In the genomic region with DNA sequence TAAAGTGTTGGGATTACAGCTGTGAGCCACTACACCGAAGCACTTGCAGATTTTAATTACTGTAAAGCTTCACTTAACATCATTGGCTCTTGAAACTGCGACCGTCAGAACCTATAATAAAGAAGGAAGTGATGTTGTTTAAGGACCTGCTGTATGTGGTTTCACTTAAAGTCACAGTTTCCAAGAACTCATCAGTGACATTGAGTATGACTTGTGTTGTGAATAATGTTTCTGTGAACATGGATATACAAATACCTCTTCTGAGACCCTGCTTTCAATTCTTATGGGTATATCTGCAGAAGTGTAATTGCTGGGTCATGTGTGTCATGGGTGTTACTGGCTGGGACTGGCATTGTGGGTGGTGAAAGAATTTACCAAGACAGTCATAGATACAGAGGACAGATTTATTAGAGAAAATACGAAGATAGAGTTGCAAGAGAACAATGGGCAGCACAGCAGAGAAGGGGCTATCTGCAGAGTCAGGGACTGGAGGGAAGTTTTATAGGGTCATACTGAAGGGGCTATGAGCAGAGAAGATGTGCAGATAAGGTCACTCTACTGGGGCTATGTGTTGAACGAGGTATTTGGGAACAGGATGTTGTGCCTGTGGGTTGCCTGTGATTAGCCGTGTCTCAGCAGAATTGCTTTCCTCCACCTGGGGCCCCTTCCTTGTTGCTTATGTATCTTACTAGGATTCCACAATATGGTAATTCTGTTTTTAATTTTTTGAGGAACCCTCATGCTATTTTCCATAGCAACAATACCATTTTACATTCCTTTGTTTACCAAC, we compare ENCODE assay signal across 9 cellular contexts. TPM values are rescaled to one million over a fixed set of nuclear protein-coding genes. Genes with fewer than 3 reads are reported as not detected.
DNase-seq lines count a peak whose midpoint lies in the region; ATAC-seq and TF ChIP-seq lines count a peak whose summit lies in the region.
"Had no signal": no experiment of that assay in that cellular context is flagged by ENCODE, and none has a peak within 500 bp of the region (broad histone marks: within the 10 kb centered on the region; RNA-seq: fewer than 3 reads in every experiment).

No MANE protein-coding gene starts in this region.

- no peak for TF ChIP-seq CTCF in H9 (conservative IDR thresholded peaks at IDR 0.05)
- no peak for TF ChIP-seq CTCF in MM.1S (IDR thresholded peaks at IDR 0.05; ENCODE audit: low read length)

- H3K9me3 Mint-ChIP-seq in H9: no peaks in the 10 kb centered on the region; a peak in 1 of 5 replicates
- H3K9me3 Mint-ChIP-seq in effector memory CD8-positive, alpha-beta T cell: no peaks in the 10 kb centered on the region

- H3K27me3 ChIP-seq in H9 (ENCODE audit: insufficient read depth, low read length): no peaks in the 10 kb centered on the region
- H3K27me3 ChIP-seq in MM.1S (replicated peaks; ENCODE audit: insufficient read depth, low read length): no peaks in the 10 kb centered on the region
- H3K27me3 ChIP-seq: heart left ventricle had no signal

- no peaks in the 10 kb centered on the region for H3K36me3 ChIP-seq in MM.1S (replicated peaks; ENCODE audit: insufficient read depth, low read length)

- H3K23me2 ChIP-seq in H9 (ENCODE audit: insufficient read length, low read depth, low read length, poor library complexity, severe bottlenecking): peaks cover 6% of the 10 kb centered on the region

- H3F3A ChIP-seq in MM.1S (ENCODE audit: insufficient read depth, low read length): peaks cover 6% of the 10 kb centered on the region; the same call in 1 of the 2 replicates

- H3K9ac ChIP-seq in H9 (ENCODE audit: extremely low read depth, insufficient read length, low read length) (no peak overlapping the region), MM.1S (ENCODE audit: low read length) (no peak overlapping the region)

- no peak overlapping the region for H3K56ac ChIP-seq in H9 (ENCODE audit: insufficient read length, low read depth, low read length)

- no peak overlapping the region for H2BK5ac ChIP-seq in H9 (ENCODE audit: insufficient read length, low read length)

- H2BK15ac ChIP-seq in H9 (ENCODE audit: low read depth, low read length): no peak overlapping the region

- H3K27me3 Mint-ChIP-seq in H9 (ENCODE audit: low read depth): no peaks in the 10 kb centered on the region
- H3K27me3 Mint-ChIP-seq in effector memory CD8-positive, alpha-beta T cell: no peaks in the 10 kb centered on the region

- DNase-seq in H9 (no peak), MM.1S (peak; percentile 19), occipital lobe (lab: John Stamatoyannopoulos, UW) (no peak), NCI-H69 (lab: John Stamatoyannopoulos, UW) (no peak), NCI-H2029 treated with DMSO at 0.1 percent for 48 hours (lab: John Stamatoyannopoulos, UW) (no peak)
- no peak for DNase-seq in effector memory CD8-positive, alpha-beta T cell
- DNase-seq: heart left ventricle had no signal

- no peak overlapping the region for H4K91ac ChIP-seq in H9 (ENCODE audit: insufficient read length, low read depth, low read length)

- no peak overlapping the region for H3K23ac ChIP-seq in H9 (ENCODE audit: insufficient read length, low read depth, low read length)

- H3K79me1 ChIP-seq in H9 (ENCODE audit: insufficient read depth, low read depth, low read length, poor library complexity, severe bottlenecking): peaks cover 3% of the 10 kb centered on the region

- H3K9me2 ChIP-seq in MM.1S (replicated peaks; ENCODE audit: insufficient read depth, low read length): no peaks in the 10 kb centered on the region

- no peak overlapping the region for H2BK120ac ChIP-seq in H9 (ENCODE audit: low read depth, low read length, poor library complexity, severe bottlenecking)

- no peaks in the 10 kb centered on the region for H4K20me1 ChIP-seq in H9 (ENCODE audit: control insufficient read depth, insufficient read depth, insufficient read length)
- H4K20me1 ChIP-seq in MM.1S (ENCODE audit: insufficient read depth, low read length): no peaks in the 10 kb centered on the region

- H2BK12ac ChIP-seq in H9 (ENCODE audit: insufficient read length, low read depth, low read length): no peak overlapping the region

- no peak overlapping the region for H3K27ac ChIP-seq in H9 (ENCODE audit: insufficient read length, low read depth, low read length)
- H3K27ac ChIP-seq in MM.1S (ENCODE audit: low read length): peak overlapping the region; percentile 11; the same call in 1 of the 2 replicates

- H3K14ac ChIP-seq in H9 (ENCODE audit: insufficient read depth, low read length): no peak overlapping the region

- H3K18ac ChIP-seq in H9 (ENCODE audit: insufficient read length, low read depth, low read length): no peak overlapping the region

- H3K4ac ChIP-seq in H9 (ENCODE audit: low read depth, low read length): no peak overlapping the region

- H3K79me2 ChIP-seq in H9 (ENCODE audit: insufficient read depth, low read length): peaks cover under 1% of the 10 kb centered on the region; the same call in 1 of the 2 replicates
- peaks cover 73% of the 10 kb centered on the region for H3K79me2 ChIP-seq in MM.1S (ENCODE audit: low read length)

- no peaks in the 10 kb centered on the region for H3K9me3 ChIP-seq in H9 (ENCODE audit: control insufficient read depth, low read depth, low read length)
- no peaks in the 10 kb centered on the region for H3K9me3 ChIP-seq in MM.1S (replicated peaks; ENCODE audit: insufficient read depth, low read length)
- H3K9me3 ChIP-seq: heart left ventricle had no signal

- WGBS in H9 (ENCODE audit: extremely low coverage, insufficient read length, low lambda C conversion rate): no CpG with 5 or more reads among the region's 6 CpGs

- no peak overlapping the region for H4K8ac ChIP-seq in H9 (replicated peaks; ENCODE audit: insufficient read length, low read depth, low read length)

- peaks cover 4 to 5% of the 10 kb centered on the region in 2 experiments; a peak in 3 of 4 replicates for H3K4me1 Mint-ChIP-seq in H9
- H3K4me1 Mint-ChIP-seq in effector memory CD8-positive, alpha-beta T cell (ENCODE audit: low read depth in 2 of 2): peaks cover 21 to 43% of the 10 kb centered on the region in 2 donors

- H3T11ph ChIP-seq in H9 (ENCODE audit: low read length): no peak overlapping the region

- H3K36me3 Mint-ChIP-seq in H9 (ENCODE audit: insufficient read depth in 1 of 3, low read depth in 3 of 3): peaks cover 2 to 13% (median 9%) of the 10 kb centered on the region in 3 experiments
- peaks cover 17% of the 10 kb centered on the region for H3K36me3 Mint-ChIP-seq in effector memory CD8-positive, alpha-beta T cell (ENCODE audit: insufficient read depth)

- H2AFZ ChIP-seq in H9 (ENCODE audit: low read length): no peak overlapping the region
- H2AFZ ChIP-seq in MM.1S (ENCODE audit: low read length): no peak overlapping the region

- H3K4me1 ChIP-seq in H9 (ENCODE audit: insufficient read depth, low read length): no peaks in the 10 kb centered on the region
- H3K4me1 ChIP-seq in MM.1S (ENCODE audit: low read length): peaks cover 22% of the 10 kb centered on the region

- ATAC-seq in GM18867 (IDR thresholded peaks at IDR 0.05; ENCODE audit: unreplicated experiment) (peak; percentile 57), SK-N-SH treated with all-trans-retinoic acid at 6 μM for 48 hours (no peak)
- ATAC-seq in effector memory CD8-positive, alpha-beta T cell (replicated peaks): no peak
- ATAC-seq: heart left ventricle had no signal

- H2AK5ac ChIP-seq in H9 (ENCODE audit: insufficient read length, low read length): no peak overlapping the region

- no peak overlapping the region for H3K4me3 Mint-ChIP-seq in H9
- H3K4me3 Mint-ChIP-seq in effector memory CD8-positive, alpha-beta T cell: peak overlapping the region; percentile 26 to 54

- no peak overlapping the region for H2BK20ac ChIP-seq in H9 (ENCODE audit: low read depth, low read length, poor library complexity, severe bottlenecking)

- H4K5ac ChIP-seq in H9 (ENCODE audit: insufficient read length, low read depth, low read length): no peak overlapping the region

- H3K4me2 ChIP-seq in H9 (ENCODE audit: insufficient read depth, insufficient read length, low read length) (no peak overlapping the region), MM.1S (ENCODE audit: low read depth, low read length) (peak overlapping the region; percentile 2; the same call in 1 of the 2 replicates)

- H3K27ac Mint-ChIP-seq in H9: peak overlapping the region; percentile 13 to 19 (median 15); a peak in 3 of 7 replicates
- peak overlapping the region; percentile 8 to 83 for H3K27ac Mint-ChIP-seq in effector memory CD8-positive, alpha-beta T cell

- H3K4me3 ChIP-seq in MM.1S (ENCODE audit: low read length): no peak overlapping the region
- H3K4me3 ChIP-seq: heart left ventricle had no signal

TF ChIP-seq in SK-N-SH treated with all-trans-retinoic acid at 6 μM for 48 hours, 23 proteins besides CTCF, POLR2A, EP300 and RAD21:
- TF ChIP-seq TCF4 (CRISPR knock-in tag; IDR thresholded peaks at IDR 0.05; ENCODE audit: borderline replicate concordance): no peak
- no peak for TF ChIP-seq GLIS3 (CRISPR knock-in tag; IDR thresholded peaks at IDR 0.05)

RNA-seq across cellular contexts. Expression of a gene that starts 4.5 kb away (rescaled TPM):
- 78.9 and 84.5 TPM in 2 replicates for total RNA-seq in H9 (2021)
- total RNA-seq in occipital lobe: 135 TPM

RNA-seq across cellular contexts. Expression of a gene that starts 4.7 kb away (rescaled TPM):
- total RNA-seq in H9 (2021) (75.5 and 77.3 TPM in 2 replicates), occipital lobe (29.5 TPM)

RNA-seq across cellular contexts. Expression of a gene that starts 43.7 kb away (rescaled TPM):
- total RNA-seq in H9 (2021): 26.0 and 26.7 TPM in 2 replicates
- 13.3 TPM for total RNA-seq in occipital lobe

RNA-seq across cellular contexts. Expression of a gene that starts 46.4 kb away (rescaled TPM):
- total RNA-seq in H9 (2021) (74.5 and 83.2 TPM in 2 replicates), occipital lobe (25.0 TPM)

Comparison
In these comparisons a context has a peak if more than half of its experiments do, and no peak if none do; other contexts are left out.
1. H3K4me3 Mint-ChIP-seq: peak in effector memory CD8-positive, alpha-beta T cell (2 of 2); none in H9 (0 of 2).